ENCODE assay signal across 27 cellular contexts in the genomic region with DNA sequence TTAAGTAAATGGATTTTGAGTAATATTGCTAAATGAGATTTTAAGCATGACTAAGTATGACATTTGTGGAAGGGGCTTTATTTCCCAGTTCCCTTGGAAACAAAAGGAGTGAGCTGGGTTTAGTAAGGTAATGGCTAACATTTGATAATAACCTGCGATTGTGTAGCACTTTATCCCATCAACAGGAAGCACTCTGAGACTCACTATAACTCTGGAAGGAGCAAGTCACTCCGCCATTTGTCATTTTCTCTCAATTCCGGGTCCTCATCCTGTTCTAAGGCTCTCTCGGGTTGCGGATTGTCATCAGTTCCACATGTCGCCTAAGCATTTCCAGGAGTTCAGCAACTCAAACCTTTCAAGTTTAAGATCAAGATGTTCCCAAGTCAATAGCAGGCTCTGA. TPM values are rescaled to one million over a fixed set of nuclear protein-coding genes. Genes with fewer than 3 reads are reported as not detected.
DNase-seq lines count a peak whose midpoint lies in the region; TF ChIP-seq lines count a peak whose summit lies in the region.
"Had no signal": no experiment of that assay in that cellular context is flagged by ENCODE, and none has a peak within 500 bp of the region (broad histone marks: within the 10 kb centered on the region; RNA-seq: fewer than 3 reads in every experiment).

No MANE protein-coding gene starts in this region.

- no peaks in the 10 kb centered on the region for H3K36me3 ChIP-seq in GM23248 (ENCODE audit: low read depth)
- H3K36me3 ChIP-seq in thymus (ENCODE audit: control insufficient read depth, insufficient read depth), result no peaks in the 10 kb centered on the region
- no peaks in the 10 kb centered on the region for H3K36me3 ChIP-seq in testis (ENCODE audit: low read depth, missing control alignments)
- H3K36me3 ChIP-seq: breast epithelium, gastroesophageal sphincter, prostate gland, SJCRH30, transverse colon had no signal

- peaks cover 1% of the 10 kb centered on the region for H3K36me3 Mint-ChIP-seq in activated naive CD8-positive, alpha-beta T cell
- H3K36me3 Mint-ChIP-seq in activated naive CD8-positive, alpha-beta T cell treated with anti-CD3 and anti-CD28 coated beads for 36 hours, result peaks cover 2% of the 10 kb centered on the region
- H3K36me3 Mint-ChIP-seq: T-cell had no signal

- H2AFZ ChIP-seq in GM23248, result peak overlapping the region; percentile 17; the same call in 1 of the 2 replicates

- intact Hi-C loops in cardiac septum (cut with DNase I) (no loop called here), testis (cut with DNase I; ENCODE audit: low total_unique reads) (no loop called here)

- H3K4me3 Mint-ChIP-seq in activated naive CD8-positive, alpha-beta T cell, result no peak overlapping the region
- H3K4me3 Mint-ChIP-seq in activated naive CD8-positive, alpha-beta T cell treated with anti-CD3 and anti-CD28 coated beads for 36 hours, result no peak overlapping the region
- H3K4me3 Mint-ChIP-seq: activated naive CD4-positive, alpha-beta T cell treated with anti-CD3 and anti-CD28 coated beads, Interleukin-2, amount 10 ng/mL, durations not matched to agents 7 days and 5 days; H9 had no signal

- H3K27me3 Mint-ChIP-seq in activated naive CD8-positive, alpha-beta T cell, result no peaks in the 10 kb centered on the region
- H3K27me3 Mint-ChIP-seq in activated naive CD8-positive, alpha-beta T cell treated with anti-CD3 and anti-CD28 coated beads for 36 hours, result no peaks in the 10 kb centered on the region
- H3K27me3 Mint-ChIP-seq: activated CD4-positive, alpha-beta T cell treated with anti-CD3 and anti-CD28 coated beads, Interleukin-2, amount 10 ng/mL, durations not matched to agents 24 days and 14 days; activated naive CD4-positive, alpha-beta T cell treated with anti-CD3 and anti-CD28 coated beads, Interleukin-2, amount 10 ng/mL, durations not matched to agents 7 days and 5 days; naive thymus-derived CD4-positive, alpha-beta T cell; T-cell had no signal

- H3K4me1 ChIP-seq in GM23248 (ENCODE audit: insufficient read depth), result peaks cover 7% of the 10 kb centered on the region; the same call in 1 of the 2 replicates
- peaks cover 43% of the 10 kb centered on the region for H3K4me1 ChIP-seq in thymus (ENCODE audit: control insufficient read depth, insufficient read depth, low read length)
- no peaks in the 10 kb centered on the region for H3K4me1 ChIP-seq in testis
- H3K4me1 ChIP-seq: breast epithelium, gastroesophageal sphincter, prostate gland, SJCRH30, transverse colon had no signal

- no peaks in the 10 kb centered on the region for H3K27me3 ChIP-seq in GM23248 (replicated peaks; ENCODE audit: insufficient read depth)
- no peaks in the 10 kb centered on the region for H3K27me3 ChIP-seq in thymus (ENCODE audit: control insufficient read depth, insufficient read depth)
- no peaks in the 10 kb centered on the region for H3K27me3 ChIP-seq in testis
- H3K27me3 ChIP-seq: breast epithelium, gastroesophageal sphincter, transverse colon had no signal

- no peak for DNase-seq in activated naive CD8-positive, alpha-beta T cell treated with anti-CD3 and anti-CD28 coated beads for 36 hours
- no peak for DNase-seq in GM23248
- DNase-seq in NCI-H524 treated with DMSO at 0.1 percent for 48 hours (lab: John Stamatoyannopoulos, UW), result peak; percentile 29
- no peak for DNase-seq in cardiac septum (ENCODE audit: low spot score)
- DNase-seq in testis, result no peak
- no peak for DNase-seq in NCI-H1092 (lab: John Stamatoyannopoulos, UW)
- DNase-seq: activated CD4-positive, alpha-beta T cell treated with anti-CD3 and anti-CD28 coated beads, Interleukin-2, amount 10 ng/mL, durations not matched to agents 24 days and 14 days; activated naive CD4-positive, alpha-beta T cell treated with anti-CD3 and anti-CD28 coated beads, Interleukin-2, amount 10 ng/mL, durations not matched to agents 7 days and 5 days; H9; hippocampal formation; Karpas-422; naive thymus-derived CD4-positive, alpha-beta T cell; NCI-H1417 treated with DMSO at 0.1 percent for 48 hours; NCI-H2081; nucleus accumbens; RPMI8226; SJCRH30; stimulated activated CD4-positive, alpha-beta T cell treated with anti-CD3 and anti-CD28 coated beads, Interleukin-4, amount 100 ng/mL, for 24 hours; T-cell; transverse colon had no signal

- H3K27ac Mint-ChIP-seq in activated naive CD8-positive, alpha-beta T cell, result peak overlapping the region; percentile 66
- no peak overlapping the region for H3K27ac Mint-ChIP-seq in activated naive CD8-positive, alpha-beta T cell treated with anti-CD3 and anti-CD28 coated beads for 36 hours
- H3K27ac Mint-ChIP-seq: activated naive CD4-positive, alpha-beta T cell treated with anti-CD3 and anti-CD28 coated beads, Interleukin-2, amount 10 ng/mL, durations not matched to agents 7 days and 5 days; H9 had no signal

- no peak overlapping the region for H3K4me2 ChIP-seq in GM23248 (ENCODE audit: unreplicated experiment)

- no peaks in the 10 kb centered on the region for H3K79me2 ChIP-seq in GM23248 (ENCODE audit: insufficient read depth)

- H3K9me3 ChIP-seq in GM23248 (ENCODE audit: low read depth) (no peaks in the 10 kb centered on the region), thymus (ENCODE audit: control insufficient read depth) (no peaks in the 10 kb centered on the region), testis (no peaks in the 10 kb centered on the region)
- H3K9me3 ChIP-seq: breast epithelium, prostate gland, SJCRH30, transverse colon had no signal

- no peaks in the 10 kb centered on the region for H4K20me1 ChIP-seq in GM23248 (ENCODE audit: insufficient read depth)

- in situ Hi-C loops in GM23248 (cut with MboI), result no loop called here

- no peak overlapping the region for H3K4me3 ChIP-seq in GM23248
- no peak overlapping the region for H3K4me3 ChIP-seq in thymus (ENCODE audit: low read length)
- H3K4me3 ChIP-seq in testis, result no peak overlapping the region
- H3K4me3 ChIP-seq: breast epithelium, gastroesophageal sphincter, lung, prostate gland, SJCRH30, transverse colon had no signal

- H3K9me2 ChIP-seq in GM23248 (ENCODE audit: insufficient read depth), result no peaks in the 10 kb centered on the region

- peaks cover 54% of the 10 kb centered on the region for H3K4me1 Mint-ChIP-seq in activated naive CD8-positive, alpha-beta T cell (ENCODE audit: low read depth)
- H3K4me1 Mint-ChIP-seq in activated naive CD8-positive, alpha-beta T cell treated with anti-CD3 and anti-CD28 coated beads for 36 hours, result peaks cover 54% of the 10 kb centered on the region

- peaks cover under 1% of the 10 kb centered on the region for H3K9me3 Mint-ChIP-seq in activated naive CD8-positive, alpha-beta T cell (ENCODE audit: low read depth)
- H3K9me3 Mint-ChIP-seq in activated naive CD8-positive, alpha-beta T cell treated with anti-CD3 and anti-CD28 coated beads for 36 hours, result peaks cover 3% of the 10 kb centered on the region
- H3K9me3 Mint-ChIP-seq: H9, T-cell had no signal

- TF ChIP-seq CTCF in testis (IDR thresholded peaks at IDR 0.05), result no peak

- 54 to 58% methylated on average over 6 of the region's 6 CpGs for WGBS in GM23248 (ENCODE audit: low coverage in 1 of 2, low lambda C conversion rate in 2 of 2, missing lambda C conversion rate in 2 of 2), 2 experiments
- 88% methylated on average over 6 of the region's 6 CpGs for WGBS in thymus
- WGBS in testis, 2 donors, result 79 to 81% methylated on average over 6 of the region's 6 CpGs

- no peak for TF ChIP-seq POLR2A in testis (IDR thresholded peaks at IDR 0.05)

- H3K27ac ChIP-seq in GM23248 (no peak overlapping the region), thymus (ENCODE audit: low read depth) (peak overlapping the region; percentile 75), testis (no peak overlapping the region)
- H3K27ac ChIP-seq: breast epithelium, gastroesophageal sphincter, HL-60, prostate gland, SJCRH30, transverse colon had no signal

- no peak overlapping the region for H3K9ac ChIP-seq in GM23248

- 0 out of 2 replicates have a peak, but pooled peaks cover 9% of the 10 kb centered on the region for H3F3A ChIP-seq in GM23248 (ENCODE audit: insufficient read depth)

RNA-seq across cellular contexts. Expression of a gene that starts 39.5 kb away (rescaled TPM):
- under 1 TPM; 0.68 to 0.74 TPM for total RNA-seq in activated naive CD8-positive, alpha-beta T cell treated with anti-CD3 and anti-CD28 coated beads for 36 hours
- 4.5 TPM in 1 of 2 replicates, not detected in the other for total RNA-seq in GM23248 (2014; rRNA removed; shearing (Covaris generic))
- polyA plus RNA-seq in GM23248 (2016; fragmentation: Nextera tagmentation; extraction: Ambion mirVana) (0.19 and 0.47 TPM in 2 replicates), thymus (2.6 TPM), testis (ENCODE audit: insufficient read depth, low read depth, low replicate concordance) (28.5 TPM)
- total RNA-seq in cardiac septum (not detected), testis (1 to 10 TPM; 3.5 to 4.5 TPM)
- total RNA-seq: activated CD4-positive, alpha-beta T cell treated with anti-CD3 and anti-CD28 coated beads, Interleukin-2, amount 10 ng/mL, durations not matched to agents 24 days and 14 days; breast epithelium; gastroesophageal sphincter; H9; naive thymus-derived CD4-positive, alpha-beta T cell; prostate gland; SJCRH30; T-cell; transverse colon had no signal
- polyA plus RNA-seq: naive thymus-derived CD4-positive, alpha-beta T cell had no signal

RNA-seq across cellular contexts. Expression of a gene that starts 42.3 kb away (rescaled TPM):
- 100 to 1,000 TPM; 112 to 117 TPM for total RNA-seq in activated naive CD8-positive, alpha-beta T cell treated with anti-CD3 and anti-CD28 coated beads for 36 hours
- total RNA-seq in GM23248 (2014; rRNA removed; shearing (Covaris generic)), result 12.6 and 16.9 TPM in 2 replicates
- polyA plus RNA-seq in GM23248 (2016; fragmentation: Nextera tagmentation; extraction: Ambion mirVana), result 10.9 and 13.9 TPM in 2 replicates
- 167 TPM for polyA plus RNA-seq in thymus
- total RNA-seq in cardiac septum, result 0.92 TPM
- 10 to 100 TPM in 1 of 2 donors, 1 to 10 TPM in 1; 7.6 to 17.5 TPM for total RNA-seq in testis
- polyA plus RNA-seq in testis (ENCODE audit: insufficient read depth, low read depth, low replicate concordance), result 12.1 TPM
- total RNA-seq: H9 had no signal
